ENCODE assay signal across 25 cellular contexts in genomic region chr21:42913461-42913860, GRCh38. TPM values are rescaled to one million over a fixed set of nuclear protein-coding genes. Genes with fewer than 3 reads are reported as not detected.
DNase-seq lines count a peak whose midpoint lies in the region; ATAC-seq, FAIRE-seq and TF ChIP-seq lines count a peak whose summit lies in the region.
"Had no signal": no experiment of that assay in that cellular context is flagged by ENCODE, and none has a peak within 500 bp of the region (broad histone marks: within the 10 kb centered on the region; RNA-seq: fewer than 3 reads in every experiment).

No MANE protein-coding gene starts in this region.

- no peak for TF ChIP-seq POLR2A in H1 (IDR thresholded peaks at IDR 0.05; ENCODE audit: control extremely low read depth in 1 of 2, low read depth in 2 of 2, low read length in 2 of 2)

- no peaks in the 10 kb centered on the region for H3K27me3 ChIP-seq in cardiac muscle cell
- H3K27me3 ChIP-seq in H1 (replicated peaks in 1 of 4; ENCODE audit: control insufficient read depth in 3 of 4, extremely low read depth in 1 of 4, insufficient read depth in 3 of 4, low read length in 3 of 4), result no peaks in the 10 kb centered on the region
- no peaks in the 10 kb centered on the region for H3K27me3 ChIP-seq in mesenchymal stem cell (ENCODE audit: control insufficient read depth in 1 of 2, insufficient read depth in 1 of 2, low read length in 2 of 2)
- H3K27me3 ChIP-seq: BLaER1 treated with 17β-estradiol and CSF1 and Interleukin-3, amounts not matched to agents 10 nM and 100 nM; heart left ventricle; pancreas; uterus had no signal

- H2AK5ac ChIP-seq in H1 (ENCODE audit: low read depth, low read length) (no peak overlapping the region), mesenchymal stem cell (ENCODE audit: low read length, severe bottlenecking) (peak overlapping the region; percentile 35)

- no peak overlapping the region for H2BK5ac ChIP-seq in H1 (ENCODE audit: low read depth, low read length)
- H2BK5ac ChIP-seq in mesenchymal stem cell (ENCODE audit: low read depth, low read length, poor library complexity, severe bottlenecking), result no peak overlapping the region

- H3K23me2 ChIP-seq in H1 (ENCODE audit: low read depth, low read length), result no peaks in the 10 kb centered on the region

- H3K18ac ChIP-seq in H1 (ENCODE audit: extremely low read depth, low read length), result no peak overlapping the region
- H3K18ac ChIP-seq in mesenchymal stem cell (ENCODE audit: low read depth in 1 of 2, low read length in 2 of 2), result no peak overlapping the region

- no peak overlapping the region for H4K5ac ChIP-seq in H1 (ENCODE audit: insufficient read length, low read depth, low read length)

- H2BK120ac ChIP-seq in H1 (replicated peaks; ENCODE audit: low read depth, low read length), result no peak overlapping the region
- no peak overlapping the region for H2BK120ac ChIP-seq in mesenchymal stem cell (ENCODE audit: low read depth, low read length)

- peaks cover 16% of the 10 kb centered on the region for H3K36me3 ChIP-seq in cardiac muscle cell
- peaks cover 2 to 35% (median 13%) of the 10 kb centered on the region in 4 experiments; a peak in 6 of 8 replicates for H3K36me3 ChIP-seq in H1 (ENCODE audit: control insufficient read depth in 2 of 4, insufficient read depth in 4 of 4, low read length in 3 of 4)
- H3K36me3 ChIP-seq in mesenchymal stem cell (ENCODE audit: control insufficient read depth in 1 of 2, insufficient read depth in 2 of 2, low read depth in 1 of 2, low read length in 2 of 2), result peaks cover 41 to 42% of the 10 kb centered on the region in 2 experiments
- H3K36me3 ChIP-seq: uterus had no signal

- H4K8ac ChIP-seq in H1 (ENCODE audit: extremely low read depth, insufficient read depth, low read length) (no peak overlapping the region), mesenchymal stem cell (ENCODE audit: low read length) (no peak overlapping the region)

- no peak for TF ChIP-seq RAD21 in H1 (IDR thresholded peaks at IDR 0.05 in 1 of 2, conservative IDR thresholded peaks at IDR 0.05 in 1 of 2; ENCODE audit: low read depth in 2 of 2, low read length in 2 of 2)

- H3K79me2 ChIP-seq in H1 (ENCODE audit: control insufficient read depth in 1 of 2, insufficient read depth in 2 of 2, low read length in 2 of 2), result no peaks in the 10 kb centered on the region

- H3K14ac ChIP-seq in H1 (ENCODE audit: insufficient read length) (no peak overlapping the region), mesenchymal stem cell (ENCODE audit: low read length in 2 of 2) (no peak overlapping the region)

- H2BK12ac ChIP-seq in H1 (ENCODE audit: low read depth, low read length) (no peak overlapping the region), mesenchymal stem cell (ENCODE audit: low read length in 2 of 2) (no peak overlapping the region)

- no peak overlapping the region for H3K4me3 ChIP-seq in cardiac muscle cell
- H3K4me3 ChIP-seq in H1 (ENCODE audit: extremely low read depth in 1 of 4, insufficient read depth in 2 of 4, low read depth in 3 of 4, low read length in 4 of 4), result no peak overlapping the region
- H3K4me3 ChIP-seq in mesenchymal stem cell (ENCODE audit: insufficient read depth in 1 of 2, low read depth in 1 of 2, low read length in 2 of 2), result no peak overlapping the region
- H3K4me3 ChIP-seq: A549; BLaER1 treated with 17β-estradiol and CSF1 and Interleukin-3, amounts not matched to agents 10 nM and 100 nM; heart left ventricle; lung; pancreas; uterus had no signal

- intact Hi-C loops in left cardiac atrium (cut with DNase I) (loop anchor here in 1 of 2 donors (10.0 kb wide), 1 partner anchor 51 kb away; no protein-coding TSS in a partner anchor), left ventricle myocardium superior (cut with micrococcal nuclease) (no loop called here)

- FAIRE-seq in H1 (lab: Jason Lieb, UNC), result no peak
- FAIRE-seq: A549, pancreas had no signal

- ATAC-seq in left cardiac atrium (no peak), GM19035 (IDR thresholded peaks at IDR 0.05; ENCODE audit: unreplicated experiment) (no peak), left ventricle myocardium superior (no peak)
- ATAC-seq: sciatic nerve had no signal

- no peak overlapping the region for H3K9ac ChIP-seq in H1 (replicated peaks in 1 of 4; ENCODE audit: extremely low read depth in 1 of 4, low read depth in 3 of 4, low read length in 3 of 4)
- H3K9ac ChIP-seq in mesenchymal stem cell (ENCODE audit: low read length), result no peak overlapping the region
- H3K9ac ChIP-seq: BLaER1 treated with 17β-estradiol and CSF1 and Interleukin-3, amounts not matched to agents 10 nM and 100 nM had no signal

- H3K9me3 ChIP-seq in cardiac muscle cell (ENCODE audit: low read depth), result no peaks in the 10 kb centered on the region
- H3K9me3 ChIP-seq in H1 (ENCODE audit: insufficient read depth in 2 of 2, low read depth in 1 of 2, low read length in 1 of 2), result no peaks in the 10 kb centered on the region
- no peaks in the 10 kb centered on the region for H3K9me3 ChIP-seq in mesenchymal stem cell (ENCODE audit: control insufficient read depth, low read length)
- H3K9me3 ChIP-seq: A549; BLaER1 treated with 17β-estradiol and CSF1 and Interleukin-3, amounts not matched to agents 10 nM and 100 nM; heart left ventricle; pancreas; uterus had no signal

- H3K27ac ChIP-seq in cardiac muscle cell (peak overlapping the region; percentile 43), H1 (ENCODE audit: low read depth, low read length) (no peak overlapping the region), mesenchymal stem cell (ENCODE audit: low read length, poor library complexity, severe bottlenecking) (no peak overlapping the region)
- H3K27ac ChIP-seq: A549; BLaER1 treated with 17β-estradiol and CSF1 and Interleukin-3, amounts not matched to agents 10 nM and 100 nM; heart left ventricle; HL-60; pancreas; uterus had no signal

- no peak overlapping the region for H2BK15ac ChIP-seq in H1 (ENCODE audit: low read length)
- no peak overlapping the region for H2BK15ac ChIP-seq in mesenchymal stem cell (ENCODE audit: low read depth, poor library complexity, severe bottlenecking)

- TF ChIP-seq CTCF in cardiac muscle cell (IDR thresholded peaks at IDR 0.05; ENCODE audit: low read depth, low read length) (no peak), H1 (IDR thresholded peaks at IDR 0.05; ENCODE audit: control extremely low read depth in 1 of 3, insufficient read depth in 1 of 3, low read depth in 1 of 3, low read length in 3 of 3) (no peak), GM10248 (IDR thresholded peaks at IDR 0.05; ENCODE audit: control extremely low read depth, extremely low read depth, low read depth, missing control alignments) (no peak)

- no peak overlapping the region for H3K4me2 ChIP-seq in H1 (ENCODE audit: insufficient read depth in 1 of 2, low read depth in 2 of 2, low read length in 2 of 2)
- no peak overlapping the region for H3K4me2 ChIP-seq in mesenchymal stem cell (ENCODE audit: low read length, poor library complexity, severe bottlenecking)
- H3K4me2 ChIP-seq: A549; BLaER1 treated with 17β-estradiol and CSF1 and Interleukin-3, amounts not matched to agents 10 nM and 100 nM had no signal

- no peak overlapping the region for H2AFZ ChIP-seq in H1 (ENCODE audit: low read length)
- H2AFZ ChIP-seq in mesenchymal stem cell (ENCODE audit: low read depth, low read length), result no peak overlapping the region

- POLR2A ChIA-PET in H1 (lab: Charles Lee; ENCODE audit: partially characterized antibody), result interaction anchor here (1.0 to 3.4 kb wide), 6 partner anchors 10 to 73 kb away, joined by 3 to 11 read pairs (median 4); partner anchors contain the start of gene NDUFV3
- POLR2A ChIA-PET in GM10248 (lab: Yijun Ruan, JAX), result no interaction called here

- CTCF ChIA-PET in H1 (lab: Charles Lee; ENCODE audit: partially characterized antibody) (interaction anchor here (0.6 kb wide), 1 partner anchor 18 kb away, joined by 4 read pairs; no protein-coding TSS in a partner anchor), GM10248 (lab: Yijun Ruan, JAX) (interaction anchor here (1.5 kb wide), 1 partner anchor 10 kb away, joined by 3 read pairs; no protein-coding TSS in a partner anchor)

- H3K79me1 ChIP-seq in H1 (ENCODE audit: low read depth, low read length), result no peaks in the 10 kb centered on the region; the same call in 1 of the 2 replicates
- peaks cover 11% of the 10 kb centered on the region for H3K79me1 ChIP-seq in mesenchymal stem cell (replicated peaks; ENCODE audit: low read length, poor library complexity, severe bottlenecking)

- no peak overlapping the region for H2BK20ac ChIP-seq in H1 (ENCODE audit: low read length)

- no peak for TF ChIP-seq EP300 in H1 (IDR thresholded peaks at IDR 0.05; ENCODE audit: borderline replicate concordance in 1 of 2, low read depth in 2 of 2, low read length in 2 of 2)

- no peak overlapping the region for H3K4ac ChIP-seq in H1 (replicated peaks; ENCODE audit: insufficient read length, low read depth, low read length)
- H3K4ac ChIP-seq in mesenchymal stem cell (ENCODE audit: low read depth in 1 of 2, low read length in 2 of 2), result no peak overlapping the region

- H3K23ac ChIP-seq in H1 (ENCODE audit: insufficient read length) (no peak overlapping the region), mesenchymal stem cell (ENCODE audit: low read length in 2 of 2) (no peak overlapping the region)

- H4K20me1 ChIP-seq in H1 (replicated peaks in 1 of 2; ENCODE audit: control insufficient read depth in 1 of 2, insufficient read depth in 2 of 2, low read length in 2 of 2), result peaks cover 0 to 2% of the 10 kb centered on the region in 2 experiments

- no peaks in the 10 kb centered on the region for H3K4me1 ChIP-seq in cardiac muscle cell (ENCODE audit: low read depth)
- H3K4me1 ChIP-seq in H1 (replicated peaks in 1 of 4; ENCODE audit: control insufficient read depth in 3 of 4, insufficient read depth in 4 of 4, low read length in 3 of 4), result no peaks in the 10 kb centered on the region
- peaks cover 7% of the 10 kb centered on the region for H3K4me1 ChIP-seq in mesenchymal stem cell (ENCODE audit: control insufficient read depth, insufficient read depth, low read depth, low read length)
- H3K4me1 ChIP-seq: A549, pancreas, uterus had no signal

- peak overlapping the region; percentile 55 for H4K91ac ChIP-seq in H1 (replicated peaks; ENCODE audit: insufficient read length, low read length)
- H4K91ac ChIP-seq in mesenchymal stem cell (ENCODE audit: low read length), result no peak overlapping the region

- 88% methylated on average over 6 of the region's 6 CpGs; no CpG with 5 or more reads in 1 of the 2 experiments for WGBS in H1 (ENCODE audit: extremely low coverage in 1 of 2, insufficient coverage in 1 of 2, insufficient read length in 1 of 2, insufficient replicate concordance in 2 of 2, low coverage in 1 of 2, low lambda C conversion rate in 2 of 2, missing lambda C conversion rate in 1 of 2), 2 experiments
- 78% methylated on average over 6 of the region's 6 CpGs for WGBS in mesenchymal stem cell

- no peak overlapping the region for H3K56ac ChIP-seq in H1 (replicated peaks; ENCODE audit: insufficient read length, low read depth, low read length)

- DNase-seq in cardiac muscle cell (ENCODE audit: low read depth in 1 of 2, low spot score in 1 of 2) (no peak), left cardiac atrium (no peak), H1 (ENCODE audit: low read depth in 1 of 2, low spot score in 2 of 2) (no peak), mesenchymal stem cell (no peak), cerebellar cortex (ENCODE audit: low spot score) (no peak), GM10248 (ENCODE audit: extremely low spot score) (no peak), left ventricle myocardium superior (no peak)
- DNase-seq: activated effector memory CD4-positive, alpha-beta T cell treated with Interleukin-2 at 50 U/mL for 16 hours; amygdala; central memory CD4-positive, alpha-beta T cell; heart left ventricle; NCI-H1417; NCI-H2107; NCI-H526; pancreas; RPMI8226; substantia nigra; uterus had no signal

RNA-seq across cellular contexts. Expression of gene ERVH48-1, which starts 12.0 kb away (rescaled TPM):
- 0.07 and 0.42 TPM in 2 replicates for total RNA-seq in cardiac muscle cell
- polyA plus RNA-seq in cardiac muscle cell, result 0.11 and 0.24 TPM in 2 replicates
- not detected for total RNA-seq in left cardiac atrium
- total RNA-seq in H1 (2021; fragmentation: NEBNext Ultra II Directional; extraction: Animal tissue kit (Norgen Biotek cat#: 25700)), result 14.9 and 17.7 TPM in 2 replicates
- polyA plus RNA-seq in H1 (2011; rRNA removed), result 4.0 and 4.2 TPM in 2 replicates
- 5.6 TPM for polyA plus RNA-seq in H1 (2011; cell fraction: cytosol; rRNA removed)
- polyA plus RNA-seq in H1 (2011; cell fraction: nucleus; rRNA removed), result 4.1 TPM
- polyA plus RNA-seq in H1 (2012, experiment 1 of 2), result 5.0 to 5.6 TPM (median 5.4 TPM) in 4 replicates
- 2.3 TPM for polyA plus RNA-seq in H1 (2012, experiment 2 of 2)
- polyA plus RNA-seq in H1 (2013, experiment 1 of 2), result 95.5 TPM
- 113 TPM for polyA plus RNA-seq in H1 (2013, experiment 2 of 2)
- 2.5 and 3.7 TPM in 2 replicates for polyA minus RNA-seq in H1 (2011; rRNA and poly(A)+ RNA removed)
- polyA minus RNA-seq in H1 (2011; cell fraction: cytosol; rRNA and poly(A)+ RNA removed), result 2.5 TPM
- 1.2 TPM for polyA minus RNA-seq in H1 (2011; cell fraction: nucleus; rRNA and poly(A)+ RNA removed)
- 0.54 TPM for polyA plus RNA-seq in mesenchymal stem cell (2013, experiment 1 of 2)
- polyA plus RNA-seq in mesenchymal stem cell (2013, experiment 2 of 2), result 0.60 TPM
- not detected for total RNA-seq in left ventricle myocardium superior
- total RNA-seq: epithelial cell of proximal tubule, heart left ventricle, sciatic nerve, uterus had no signal
- polyA plus RNA-seq: A549 had no signal

RNA-seq across cellular contexts. Expression of gene NDUFV3, which starts 20.4 kb away (rescaled TPM):
- 28.9 and 50.5 TPM in 2 replicates for total RNA-seq in cardiac muscle cell
- 47.5 and 55.1 TPM in 2 replicates for polyA plus RNA-seq in cardiac muscle cell
- 10 to 100 TPM; 46.4 to 49.7 TPM for total RNA-seq in left cardiac atrium
- total RNA-seq in H1 (2021; fragmentation: NEBNext Ultra II Directional; extraction: Animal tissue kit (Norgen Biotek cat#: 25700)), result 44.4 and 47.1 TPM in 2 replicates
- 17.0 and 18.2 TPM in 2 replicates for polyA plus RNA-seq in H1 (2011; rRNA removed)
- 23.3 TPM for polyA plus RNA-seq in H1 (2011; cell fraction: cytosol; rRNA removed)
- 23.3 TPM for polyA plus RNA-seq in H1 (2011; cell fraction: nucleus; rRNA removed)
- 27.5 to 34.5 TPM (median 31.8 TPM) in 4 replicates for polyA plus RNA-seq in H1 (2012, experiment 1 of 2)
- 22.5 TPM for polyA plus RNA-seq in H1 (2012, experiment 2 of 2)
- 40.8 TPM for polyA plus RNA-seq in H1 (2013, experiment 1 of 2)
- 37.8 TPM for polyA plus RNA-seq in H1 (2013, experiment 2 of 2)
- polyA minus RNA-seq in H1 (2011; rRNA and poly(A)+ RNA removed), result 12.9 and 14.9 TPM in 2 replicates
- polyA minus RNA-seq in H1 (2011; cell fraction: cytosol; rRNA and poly(A)+ RNA removed), result 19.4 TPM
- polyA minus RNA-seq in H1 (2011; cell fraction: nucleus; rRNA and poly(A)+ RNA removed), result 12.8 TPM
- polyA plus RNA-seq in mesenchymal stem cell (2013, experiment 1 of 2), result 38.6 TPM
- polyA plus RNA-seq in mesenchymal stem cell (2013, experiment 2 of 2), result 39.6 TPM
- 59.3 TPM for total RNA-seq in left ventricle myocardium superior

RNA-seq across cellular contexts. Expression of gene WDR4, which starts 34.1 kb away (rescaled TPM):
- 8.1 and 8.8 TPM in 2 replicates for total RNA-seq in cardiac muscle cell
- polyA plus RNA-seq in cardiac muscle cell, result 5.5 and 9.3 TPM in 2 replicates
- 1 to 10 TPM; 6.5 to 9.9 TPM for total RNA-seq in left cardiac atrium
- 43.1 and 47.8 TPM in 2 replicates for total RNA-seq in H1 (2021; fragmentation: NEBNext Ultra II Directional; extraction: Animal tissue kit (Norgen Biotek cat#: 25700))
- 28.9 and 45.5 TPM in 2 replicates for polyA plus RNA-seq in H1 (2011; rRNA removed)
- 35.0 TPM for polyA plus RNA-seq in H1 (2011; cell fraction: cytosol; rRNA removed)
- 77.6 TPM for polyA plus RNA-seq in H1 (2011; cell fraction: nucleus; rRNA removed)
- 25.0 to 41.3 TPM (median 37.5 TPM) in 4 replicates for polyA plus RNA-seq in H1 (2012, experiment 1 of 2)
- 25.2 TPM for polyA plus RNA-seq in H1 (2012, experiment 2 of 2)
- 19.7 TPM for polyA plus RNA-seq in H1 (2013, experiment 1 of 2)
- 20.5 TPM for polyA plus RNA-seq in H1 (2013, experiment 2 of 2)
- polyA minus RNA-seq in H1 (2011; rRNA and poly(A)+ RNA removed), result 47.7 and 48.4 TPM in 2 replicates
- polyA minus RNA-seq in H1 (2011; cell fraction: cytosol; rRNA and poly(A)+ RNA removed), result 20.1 TPM
- polyA minus RNA-seq in H1 (2011; cell fraction: nucleus; rRNA and poly(A)+ RNA removed), result 70.6 TPM
- polyA plus RNA-seq in mesenchymal stem cell (2013, experiment 1 of 2), result 6.9 TPM
- polyA plus RNA-seq in mesenchymal stem cell (2013, experiment 2 of 2), result 6.9 TPM
- total RNA-seq in left ventricle myocardium superior, result 4.8 TPM

Comparison
In these comparisons a context has a peak if more than half of its experiments do, and no peak if none do; other contexts are left out.
1. RNA of gene ERVH48-1, which starts 12.0 kb away (total RNA-seq): 14.9 to 17.7 TPM in H1; 0.07 to 0.42 TPM in cardiac muscle cell, not detected in left cardiac atrium and not detected in left ventricle myocardium superior (single experiment); every median in the first group is over 10 times any median in the second.